Comparison of ENCODE assay signal across 13 cellular contexts in genomic region chr2:23555944-23556343, GRCh38.
DNase-seq lines count a peak whose midpoint lies in the region; ATAC-seq and TF ChIP-seq lines count a peak whose summit lies in the region.
"Had no signal": no experiment of that assay in that cellular context is flagged by ENCODE, and none has a peak within 500 bp of the region (broad histone marks: within the 10 kb centered on the region; RNA-seq: fewer than 3 reads in every experiment).

No MANE protein-coding gene starts in this region.

- 100% methylated on average over 10 of the region's 11 CpGs for WGBS in mammary epithelial cell (ENCODE audit: low coverage, missing lambda C conversion rate)
- WGBS in gastroesophageal sphincter (ENCODE audit: low coverage in 1 of 2), 2 donors = 90% methylated on average over 2 of the region's 11 CpGs; no CpG with 5 or more reads in 1 of the 2 donors

- DNase-seq in breast epithelium (ENCODE audit: low spot score in 2 of 2) = no peak
- DNase-seq in mammary epithelial cell = no peak
- peak; percentile 57 for DNase-seq in H7
- no peak for DNase-seq in tibial artery
- DNase-seq: ACHN; CD4-positive, CD25-positive, alpha-beta regulatory T cell; DMS53; GF-D8 had no signal

- no peak for TF ChIP-seq EP300 in gastroesophageal sphincter (IDR thresholded peaks at IDR 0.05)

- H3K4me2 ChIP-seq in mammary epithelial cell (ENCODE audit: insufficient read depth, low read depth, low read length) = no peak overlapping the region
- H3K4me2 ChIP-seq: BLaER1 treated with 17β-estradiol and CSF1 and Interleukin-3, amounts not matched to agents 10 nM and 100 nM had no signal

- H3K27ac ChIP-seq in breast epithelium = peak overlapping the region; percentile 83 to 96
- H3K27ac ChIP-seq in mammary epithelial cell (ENCODE audit: insufficient read depth, low read depth, low read length) = no peak overlapping the region
- H3K27ac ChIP-seq in gastroesophageal sphincter = peak overlapping the region; percentile 8 to 76 (median 74)
- peak overlapping the region; percentile 80 to 85 for H3K27ac ChIP-seq in tibial artery
- H3K27ac ChIP-seq: BLaER1 treated with 17β-estradiol and CSF1 and Interleukin-3, amounts not matched to agents 10 nM and 100 nM had no signal

- TF ChIP-seq CTCF in breast epithelium (IDR thresholded peaks at IDR 0.05) (no peak), mammary epithelial cell (conservative IDR thresholded peaks at IDR 0.05 in 1 of 2, IDR thresholded peaks at IDR 0.05 in 1 of 2; ENCODE audit: extremely low read depth in 1 of 2, insufficient read depth in 1 of 2, low read depth in 1 of 2, low read length in 2 of 2) (no peak), gastroesophageal sphincter (IDR thresholded peaks at IDR 0.05) (no peak), tibial artery (IDR thresholded peaks at IDR 0.05) (no peak)

- H3K79me2 ChIP-seq in mammary epithelial cell (ENCODE audit: insufficient read depth, low read length) = no peaks in the 10 kb centered on the region

- no peaks in the 10 kb centered on the region for H3K4me1 ChIP-seq in breast epithelium
- peaks cover 10% of the 10 kb centered on the region for H3K4me1 ChIP-seq in mammary epithelial cell (ENCODE audit: insufficient read depth, low read length)
- peaks cover 0 to 58% (median 12%) of the 10 kb centered on the region in 3 donors for H3K4me1 ChIP-seq in gastroesophageal sphincter
- H3K4me1 ChIP-seq in tibial artery = peaks cover 0 to 72% (median 45%) of the 10 kb centered on the region in 4 donors

- in situ Hi-C loops in mammary epithelial cell (cut with MboI; ENCODE audit: low sequenced_read_pairs in 2 of 2) = no loop called here

- no peak overlapping the region for H2AFZ ChIP-seq in mammary epithelial cell (ENCODE audit: low read depth, low read length)

- intact Hi-C loops in breast epithelium (cut with DNase I; ENCODE audit: low total_unique reads) (no loop called here), mammary epithelial cell (cut with micrococcal nuclease) (no loop called here), tibial artery (cut with DNase I; ENCODE audit: low total_unique reads) (no loop called here)

- ATAC-seq in gastroesophageal sphincter (no peak), HG03159 (IDR thresholded peaks at IDR 0.05; ENCODE audit: unreplicated experiment) (no peak), HG03196 (IDR thresholded peaks at IDR 0.05; ENCODE audit: unreplicated experiment) (no peak)
- ATAC-seq: HCT116 had no signal

- CTCF ChIA-PET in mammary epithelial cell (lab: Charles Lee; ENCODE audit: low non-redundant PET) = no interaction called here

- no peak overlapping the region for H3K9ac ChIP-seq in mammary epithelial cell (ENCODE audit: insufficient read depth, low read length)
- H3K9ac ChIP-seq: BLaER1 treated with 17β-estradiol and CSF1 and Interleukin-3, amounts not matched to agents 10 nM and 100 nM had no signal

- dilution Hi-C loops in mammary epithelial cell (cut with HindIII; ENCODE audit: low sequenced_read_pairs) = no loop called here

- no peaks in the 10 kb centered on the region for H3K27me3 ChIP-seq in breast epithelium
- no peaks in the 10 kb centered on the region for H3K27me3 ChIP-seq in mammary epithelial cell (ENCODE audit: insufficient read depth, low read length)
- no peaks in the 10 kb centered on the region for H3K27me3 ChIP-seq in H7 (ENCODE audit: control insufficient read depth, insufficient read depth, low read length)
- no peaks in the 10 kb centered on the region for H3K27me3 ChIP-seq in gastroesophageal sphincter
- no peaks in the 10 kb centered on the region for H3K27me3 ChIP-seq in tibial artery
- H3K27me3 ChIP-seq: BLaER1 treated with 17β-estradiol and CSF1 and Interleukin-3, amounts not matched to agents 10 nM and 100 nM had no signal

- no peaks in the 10 kb centered on the region for H3K36me3 ChIP-seq in breast epithelium
- H3K36me3 ChIP-seq in mammary epithelial cell (ENCODE audit: insufficient read depth, low read length) = no peaks in the 10 kb centered on the region
- H3K36me3 ChIP-seq in H7 (replicated peaks; ENCODE audit: control insufficient read depth, insufficient read depth, low read length) = no peaks in the 10 kb centered on the region
- H3K36me3 ChIP-seq in gastroesophageal sphincter = no peaks in the 10 kb centered on the region
- no peaks in the 10 kb centered on the region for H3K36me3 ChIP-seq in tibial artery
- H3K36me3 ChIP-seq: BLaER1 treated with 17β-estradiol and CSF1 and Interleukin-3, amounts not matched to agents 10 nM and 100 nM had no signal

- no peaks in the 10 kb centered on the region for H4K20me1 ChIP-seq in mammary epithelial cell (ENCODE audit: insufficient read depth, low read length)
- H4K20me1 ChIP-seq: BLaER1 treated with 17β-estradiol and CSF1 and Interleukin-3, amounts not matched to agents 10 nM and 100 nM had no signal

- no TSS peak for BruUV-seq in mammary epithelial cell (replicated peaks; lab: Mats Ljungman, UMichigan)

- H3K9me3 ChIP-seq in breast epithelium (no peaks in the 10 kb centered on the region), mammary epithelial cell (replicated peaks; ENCODE audit: insufficient read depth, low read length) (no peaks in the 10 kb centered on the region), gastroesophageal sphincter (no peaks in the 10 kb centered on the region), tibial artery (no peaks in the 10 kb centered on the region)
- H3K9me3 ChIP-seq: BLaER1 treated with 17β-estradiol and CSF1 and Interleukin-3, amounts not matched to agents 10 nM and 100 nM had no signal

- TF ChIP-seq POLR2A in breast epithelium (IDR thresholded peaks at IDR 0.05) (no peak), gastroesophageal sphincter (IDR thresholded peaks at IDR 0.05) (no peak)

- H3K4me3 ChIP-seq in breast epithelium (no peak overlapping the region), mammary epithelial cell (replicated peaks in 1 of 3; ENCODE audit: insufficient read depth in 1 of 3, low read depth in 2 of 3, low read length in 3 of 3) (no peak overlapping the region), H7 (ENCODE audit: insufficient read depth, low read depth, low read length) (no peak overlapping the region), gastroesophageal sphincter (no peak overlapping the region), tibial artery (no peak overlapping the region)
- H3K4me3 ChIP-seq: BLaER1 treated with 17β-estradiol and CSF1 and Interleukin-3, amounts not matched to agents 10 nM and 100 nM had no signal
